Comparison of ENCODE assay signal across 8 cellular contexts in genomic region chrX:41441934-41442823, GRCh38. TPM values are rescaled to one million over a fixed set of nuclear protein-coding genes. Genes with fewer than 3 reads are reported as not detected.
DNase-seq lines count a peak whose midpoint lies in the region; ATAC-seq and TF ChIP-seq lines count a peak whose summit lies in the region.

No MANE protein-coding gene starts in this region.

- H3K27ac Mint-ChIP-seq in GM23338, result no peak overlapping the region

- no peaks in the 10 kb centered on the region for H3K79me2 ChIP-seq in GM23338 (replicated peaks; ENCODE audit: insufficient read depth)

- peaks cover 8% of the 10 kb centered on the region for H3K27me3 Mint-ChIP-seq in GM23338 (ENCODE audit: insufficient read depth, low read depth, poor library complexity)

- peak; percentile 86 for ATAC-seq in GM23338

- H3K4me3 ChIP-seq in GM12865 (ENCODE audit: low read depth, low read length) (peak overlapping the region; percentile 41), GM23338 (peak overlapping the region; percentile 55)

- H3K4me1 Mint-ChIP-seq in GM23338, result peaks cover 10% of the 10 kb centered on the region

- H3F3A ChIP-seq in GM23338 (replicated peaks; ENCODE audit: low read depth), result no peaks in the 10 kb centered on the region

- H3K9me2 ChIP-seq in GM23338 (ENCODE audit: insufficient read depth), result no peaks in the 10 kb centered on the region

- H2AFZ ChIP-seq in GM23338, result peak overlapping the region; percentile 86

- H3K4me3 Mint-ChIP-seq in GM23338, result peak overlapping the region; percentile 66

- no peaks in the 10 kb centered on the region for H4K20me1 ChIP-seq in GM23338 (replicated peaks; ENCODE audit: insufficient read depth)

- no peaks in the 10 kb centered on the region for H3K36me3 Mint-ChIP-seq in GM23338 (ENCODE audit: low read depth)

- H3K36me3 ChIP-seq in GM23338 (ENCODE audit: insufficient read depth), result no peaks in the 10 kb centered on the region

- no peaks in the 10 kb centered on the region for H3K27me3 ChIP-seq in GM23338 (ENCODE audit: insufficient read depth)

- no peaks in the 10 kb centered on the region; the same call in 1 of the 2 replicates for H3K4me1 ChIP-seq in GM23338 (ENCODE audit: insufficient read depth)

- H3K9me3 Mint-ChIP-seq in GM23338, result no peaks in the 10 kb centered on the region

- peak; percentile 56 for TF ChIP-seq CTCF in GM12865 (IDR thresholded peaks at IDR 0.05; ENCODE audit: insufficient read depth, low read depth, low read length, missing control alignments)
- peak; percentile 47 to 69 for TF ChIP-seq CTCF in GM23338 (conservative IDR thresholded peaks at IDR 0.05; ENCODE audit: low read depth in 2 of 2)

- peak overlapping the region; percentile 50; the same call in 1 of the 2 replicates for H3K27ac ChIP-seq in GM23338 (ENCODE audit: low read depth)

- DNase-seq in GM12865 (ENCODE audit: low read depth), result peak; percentile 93
- DNase-seq in GM23338 (ENCODE audit: low spot score), result peak; percentile 62
- DNase-seq in LHCN-M2 (ENCODE audit: low read depth), result peak; percentile 83
- DNase-seq in UCSD-AML1 (lab: John Stamatoyannopoulos, UW; ENCODE audit: unreplicated experiment), result peak; percentile 73
- DNase-seq in brain pericyte (ENCODE audit: low read depth, low spot score), result peak; percentile 26
- DNase-seq in iPS-NIHi7 (ENCODE audit: extremely low spot score), result peak; percentile 87
- DNase-seq in stimulated activated CD4-positive, alpha-beta T cell treated with anti-CD3 and anti-CD28 coated beads, Interleukin-12 subunit alpha, Interleukin-12 subunit beta, amount 100 ng/mL, for 4 hours, result peak; percentile 77
- DNase-seq in A172 (ENCODE audit: low spot score), result no peak

- H3K4me2 ChIP-seq in GM23338, result peak overlapping the region; percentile 77

TF ChIP-seq in GM23338, 12 proteins besides CTCF, POLR2A, EP300 and RAD21:
- TF ChIP-seq REST (IDR thresholded peaks at IDR 0.05; ENCODE audit: unreplicated experiment) (no peak), CREB1 (CRISPR knock-in tag; IDR thresholded peaks at IDR 0.05; ENCODE audit: low read depth) (no peak), POLR2AphosphoS5 (IDR thresholded peaks at IDR 0.05; ENCODE audit: low read depth) (no peak), EZH2 (IDR thresholded peaks at IDR 0.05; ENCODE audit: low read depth, unreplicated experiment) (no peak), ZNF462 (CRISPR knock-in tag; IDR thresholded peaks at IDR 0.05) (no peak), ETS1 (IDR thresholded peaks at IDR 0.05) (no peak), ZNF114 (CRISPR knock-in tag; IDR thresholded peaks at IDR 0.05) (no peak), EZH2phosphoT487 (IDR thresholded peaks at IDR 0.05; ENCODE audit: unreplicated experiment) (no peak), STAT1 (IDR thresholded peaks at IDR 0.05; ENCODE audit: unreplicated experiment) (no peak), ZNF331 (CRISPR knock-in tag; IDR thresholded peaks at IDR 0.05; ENCODE audit: low read depth) (no peak), NANOG (IDR thresholded peaks at IDR 0.05; ENCODE audit: borderline replicate concordance) (no peak), JUNB (IDR thresholded peaks at IDR 0.05; ENCODE audit: unreplicated experiment) (no peak)
TF ChIP-seq in GM23338: peak in this region for 0.

RNA-seq across cellular contexts. Expression of gene NYX, which starts 5.0 kb away (rescaled TPM):
- total RNA-seq in GM23338 (2014; rRNA removed; shearing (Covaris generic)), result 0.21 TPM in 1 of 2 replicates, not detected in the other
- polyA plus RNA-seq in GM23338 (2016; fragmentation: Nextera tagmentation; extraction: Ambion mirVana), result 0.34 TPM in 1 of 2 replicates, not detected in the other
- total RNA-seq in LHCN-M2 (2014; rRNA removed), result not detected in 2 replicates
- polyA plus RNA-seq in LHCN-M2 (2012), result not detected
- total RNA-seq in A172 (2014; rRNA removed; shearing (Covaris generic)), result 0.17 TPM in 1 of 2 replicates, not detected in the other
